1 cellular context compared by ENCODE assay signal in genomic region chr19:50076581-50077354, GRCh38.
TF ChIP-seq lines count a peak whose summit lies in the region.
"Not testable (repeated sequence)": the region's sequence is repeated elsewhere in the genome, so short reads cannot be mapped to it uniquely, and the experiment has no call there.

No MANE protein-coding gene starts in this region.

TF ChIP-seq in K562, 482 proteins besides CTCF, POLR2A, EP300 and RAD21:
- TF ChIP-seq PKNOX1 (IDR thresholded peaks at IDR 0.05): peak; percentile 59
- peak; percentile 37; the same call in 1 of the 2 replicates for TF ChIP-seq CREM (IDR thresholded peaks at IDR 0.05; ENCODE audit: low read depth)
- TF ChIP-seq NRF1 (conservative IDR thresholded peaks at IDR 0.05 in 1 of 2, IDR thresholded peaks at IDR 0.05 in 1 of 2): peak; percentile 21 to 27; a peak in 1 of 4 replicates
- TF ChIP-seq C11orf30 (IDR thresholded peaks at IDR 0.05; ENCODE audit: low read depth): 0 out of 2 replicates have a peak, but pooled peaks have one; percentile 27
- TF ChIP-seq TFAP4 (CRISPR knock-in tag; IDR thresholded peaks at IDR 0.05; ENCODE audit: borderline replicate concordance): peak; percentile 32; the same call in 1 of the 2 replicates
- TF ChIP-seq FOS (IDR thresholded peaks at IDR 0.05; ENCODE audit: extremely low read depth, insufficient read length): peak; percentile 7
- TF ChIP-seq ATF1 (CRISPR knock-in tag; IDR thresholded peaks at IDR 0.05): not testable (repeated sequence)
- peak; percentile 54 for TF ChIP-seq ATF1 (tag; IDR thresholded peaks at IDR 0.05)
